1 cellular context compared by ENCODE assay signal in the genomic region with DNA sequence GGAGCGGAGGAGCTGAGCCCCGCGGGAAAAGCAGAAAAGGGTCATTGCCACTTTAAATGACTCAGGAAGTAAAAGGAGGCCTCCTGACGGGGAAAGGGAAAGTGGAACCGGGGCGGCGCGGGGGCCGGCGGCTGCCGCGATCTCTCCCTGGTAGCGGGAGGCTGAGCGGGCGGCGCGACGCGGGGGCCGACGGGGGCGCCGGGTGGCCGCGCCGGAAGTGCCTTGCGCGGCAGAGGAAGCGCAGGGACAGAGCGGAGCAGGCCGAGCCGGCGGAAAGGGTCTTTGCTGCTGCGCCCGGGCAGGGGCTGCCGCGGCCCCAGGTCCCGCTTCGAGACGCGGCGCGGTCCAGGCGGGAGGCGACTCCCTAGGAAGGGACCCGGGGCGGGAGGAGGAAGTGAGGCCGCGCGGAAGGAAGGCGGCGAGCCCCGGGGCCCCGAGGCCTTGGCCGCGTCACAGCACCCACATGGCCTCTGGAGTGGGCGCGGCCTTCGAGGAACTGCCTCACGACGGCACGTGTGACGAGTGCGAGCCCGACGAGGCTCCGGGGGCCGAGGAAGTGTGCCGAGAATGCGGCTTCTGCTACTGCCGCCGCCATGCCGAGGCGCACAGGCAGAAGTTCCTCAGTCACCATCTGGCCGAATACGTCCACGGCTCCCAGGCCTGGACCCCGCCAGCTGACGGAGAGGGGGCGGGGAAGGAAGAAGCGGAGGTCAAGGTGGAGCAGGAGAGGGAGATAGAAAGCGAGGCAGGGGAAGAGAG.
TF ChIP-seq lines count a peak whose summit lies in the region.

A gene with protein sequence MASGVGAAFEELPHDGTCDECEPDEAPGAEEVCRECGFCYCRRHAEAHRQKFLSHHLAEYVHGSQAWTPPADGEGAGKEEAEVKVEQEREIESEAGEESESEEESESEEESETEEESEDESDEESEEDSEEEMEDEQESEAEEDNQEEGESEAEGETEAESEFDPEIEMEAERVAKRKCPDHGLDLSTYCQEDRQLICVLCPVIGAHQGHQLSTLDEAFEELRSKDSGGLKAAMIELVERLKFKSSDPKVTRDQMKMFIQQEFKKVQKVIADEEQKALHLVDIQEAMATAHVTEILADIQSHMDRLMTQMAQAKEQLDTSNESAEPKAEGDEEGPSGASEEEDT (plus strand): TSS at position 127 of the 759 bp plus-strand sequence. CDS start 337 bp downstream, at position 464.

TF ChIP-seq in K562, 482 proteins besides CTCF, POLR2A, EP300 and RAD21 (continued from another document and continues in another):
- TF ChIP-seq, protein P1, sequence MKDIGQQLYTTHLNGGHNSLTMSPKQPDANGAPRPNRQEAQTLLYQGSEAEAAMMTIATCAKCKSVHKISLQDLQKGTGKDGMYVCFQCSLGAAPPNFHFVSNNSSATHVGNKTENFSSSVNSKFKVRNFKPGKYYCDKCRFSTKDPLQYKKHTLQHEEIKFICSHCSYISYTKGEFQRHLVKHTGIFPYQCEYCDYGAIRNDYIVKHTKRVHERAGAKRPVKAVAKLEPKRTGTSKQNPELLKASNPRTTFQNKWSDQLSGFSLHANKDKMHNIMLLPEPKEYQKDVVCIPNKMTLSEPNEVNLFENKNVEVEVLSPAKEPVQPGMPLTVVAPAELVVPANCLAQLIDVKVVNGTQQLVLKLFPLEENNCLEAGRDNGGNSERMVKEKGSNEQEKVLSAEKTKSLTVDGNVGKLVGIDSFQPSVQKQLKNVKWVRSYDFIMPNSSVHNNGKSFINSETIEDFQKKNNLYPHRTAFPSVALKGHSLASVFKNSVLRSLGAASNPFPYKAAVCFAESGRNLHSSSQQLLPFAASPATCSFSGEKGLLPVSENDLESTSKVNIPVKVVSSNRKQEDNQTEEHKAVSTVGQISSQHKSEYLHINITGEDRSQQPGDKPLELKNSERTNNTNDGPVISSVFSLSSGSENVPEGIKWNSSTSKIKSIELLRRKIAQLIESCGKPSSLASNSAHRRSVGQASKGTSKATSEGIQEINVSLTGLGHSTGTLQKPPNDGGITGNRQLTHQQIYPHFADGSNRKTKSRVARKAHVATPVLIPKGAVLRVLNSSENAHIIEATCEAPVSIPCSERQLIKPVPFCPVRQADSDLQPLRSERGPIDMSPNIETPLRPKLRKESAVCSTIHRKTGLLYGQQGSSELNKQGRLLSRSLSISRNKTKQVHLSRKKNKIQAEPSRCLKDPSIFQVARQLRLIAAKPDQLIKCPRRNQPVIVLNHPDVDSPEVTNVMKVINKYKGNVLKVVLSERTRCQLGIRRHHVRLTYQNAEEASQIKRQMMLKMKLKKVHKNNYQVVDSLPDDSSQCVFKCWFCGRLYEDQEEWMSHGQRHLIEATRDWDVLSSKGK (CRISPR knock-in tag; IDR thresholded peaks at IDR 0.05): no peak
- peak; percentile 76 for TF ChIP-seq ATF7 (IDR thresholded peaks at IDR 0.05)
- TF ChIP-seq, protein P2, sequence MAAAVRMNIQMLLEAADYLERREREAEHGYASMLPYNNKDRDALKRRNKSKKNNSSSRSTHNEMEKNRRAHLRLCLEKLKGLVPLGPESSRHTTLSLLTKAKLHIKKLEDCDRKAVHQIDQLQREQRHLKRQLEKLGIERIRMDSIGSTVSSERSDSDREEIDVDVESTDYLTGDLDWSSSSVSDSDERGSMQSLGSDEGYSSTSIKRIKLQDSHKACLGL (CRISPR knock-in tag; IDR thresholded peaks at IDR 0.05; ENCODE audit: borderline replicate concordance, poor library complexity, severe bottlenecking): peak; percentile 78
- peak; percentile 89 for TF ChIP-seq NFRKB (IDR thresholded peaks at IDR 0.05; ENCODE audit: low read depth)
- peak; percentile 53 for TF ChIP-seq NUFIP1 (IDR thresholded peaks at IDR 0.05; ENCODE audit: partially characterized antibody)
- TF ChIP-seq, protein P3, sequence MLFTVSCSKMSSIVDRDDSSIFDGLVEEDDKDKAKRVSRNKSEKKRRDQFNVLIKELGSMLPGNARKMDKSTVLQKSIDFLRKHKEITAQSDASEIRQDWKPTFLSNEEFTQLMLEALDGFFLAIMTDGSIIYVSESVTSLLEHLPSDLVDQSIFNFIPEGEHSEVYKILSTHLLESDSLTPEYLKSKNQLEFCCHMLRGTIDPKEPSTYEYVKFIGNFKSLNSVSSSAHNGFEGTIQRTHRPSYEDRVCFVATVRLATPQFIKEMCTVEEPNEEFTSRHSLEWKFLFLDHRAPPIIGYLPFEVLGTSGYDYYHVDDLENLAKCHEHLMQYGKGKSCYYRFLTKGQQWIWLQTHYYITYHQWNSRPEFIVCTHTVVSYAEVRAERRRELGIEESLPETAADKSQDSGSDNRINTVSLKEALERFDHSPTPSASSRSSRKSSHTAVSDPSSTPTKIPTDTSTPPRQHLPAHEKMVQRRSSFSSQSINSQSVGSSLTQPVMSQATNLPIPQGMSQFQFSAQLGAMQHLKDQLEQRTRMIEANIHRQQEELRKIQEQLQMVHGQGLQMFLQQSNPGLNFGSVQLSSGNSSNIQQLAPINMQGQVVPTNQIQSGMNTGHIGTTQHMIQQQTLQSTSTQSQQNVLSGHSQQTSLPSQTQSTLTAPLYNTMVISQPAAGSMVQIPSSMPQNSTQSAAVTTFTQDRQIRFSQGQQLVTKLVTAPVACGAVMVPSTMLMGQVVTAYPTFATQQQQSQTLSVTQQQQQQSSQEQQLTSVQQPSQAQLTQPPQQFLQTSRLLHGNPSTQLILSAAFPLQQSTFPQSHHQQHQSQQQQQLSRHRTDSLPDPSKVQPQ (CRISPR knock-in tag; IDR thresholded peaks at IDR 0.05; ENCODE audit: borderline replicate concordance): no peak
- TF ChIP-seq, protein P4, sequence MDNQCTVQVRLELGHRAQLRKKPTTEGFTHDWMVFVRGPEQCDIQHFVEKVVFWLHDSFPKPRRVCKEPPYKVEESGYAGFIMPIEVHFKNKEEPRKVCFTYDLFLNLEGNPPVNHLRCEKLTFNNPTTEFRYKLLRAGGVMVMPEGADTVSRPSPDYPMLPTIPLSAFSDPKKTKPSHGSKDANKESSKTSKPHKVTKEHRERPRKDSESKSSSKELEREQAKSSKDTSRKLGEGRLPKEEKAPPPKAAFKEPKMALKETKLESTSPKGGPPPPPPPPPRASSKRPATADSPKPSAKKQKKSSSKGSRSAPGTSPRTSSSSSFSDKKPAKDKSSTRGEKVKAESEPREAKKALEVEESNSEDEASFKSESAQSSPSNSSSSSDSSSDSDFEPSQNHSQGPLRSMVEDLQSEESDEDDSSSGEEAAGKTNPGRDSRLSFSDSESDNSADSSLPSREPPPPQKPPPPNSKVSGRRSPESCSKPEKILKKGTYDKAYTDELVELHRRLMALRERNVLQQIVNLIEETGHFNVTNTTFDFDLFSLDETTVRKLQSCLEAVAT (IDR thresholded peaks at IDR 0.05): no peak; a peak in 1 of 4 replicates
- no peak for TF ChIP-seq CAMTA2 (CRISPR knock-in tag; conservative IDR thresholded peaks at IDR 0.05)
- peak; percentile 77 to 96; a peak in 3 of 4 replicates for TF ChIP-seq TEAD1 (CRISPR knock-in tag; IDR thresholded peaks at IDR 0.05)
- TF ChIP-seq, protein P5, sequence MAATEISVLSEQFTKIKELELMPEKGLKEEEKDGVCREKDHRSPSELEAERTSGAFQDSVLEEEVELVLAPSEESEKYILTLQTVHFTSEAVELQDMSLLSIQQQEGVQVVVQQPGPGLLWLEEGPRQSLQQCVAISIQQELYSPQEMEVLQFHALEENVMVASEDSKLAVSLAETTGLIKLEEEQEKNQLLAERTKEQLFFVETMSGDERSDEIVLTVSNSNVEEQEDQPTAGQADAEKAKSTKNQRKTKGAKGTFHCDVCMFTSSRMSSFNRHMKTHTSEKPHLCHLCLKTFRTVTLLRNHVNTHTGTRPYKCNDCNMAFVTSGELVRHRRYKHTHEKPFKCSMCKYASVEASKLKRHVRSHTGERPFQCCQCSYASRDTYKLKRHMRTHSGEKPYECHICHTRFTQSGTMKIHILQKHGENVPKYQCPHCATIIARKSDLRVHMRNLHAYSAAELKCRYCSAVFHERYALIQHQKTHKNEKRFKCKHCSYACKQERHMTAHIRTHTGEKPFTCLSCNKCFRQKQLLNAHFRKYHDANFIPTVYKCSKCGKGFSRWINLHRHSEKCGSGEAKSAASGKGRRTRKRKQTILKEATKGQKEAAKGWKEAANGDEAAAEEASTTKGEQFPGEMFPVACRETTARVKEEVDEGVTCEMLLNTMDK (IDR thresholded peaks at IDR 0.05; ENCODE audit: borderline replicate concordance, insufficient read depth, low read depth, low read length, poor library complexity, severe bottlenecking): no peak
- no peak for TF ChIP-seq HDAC2 (IDR thresholded peaks at IDR 0.05)
- no peak for TF ChIP-seq NR4A1 (CRISPR knock-in tag; IDR thresholded peaks at IDR 0.05)
- no peak for TF ChIP-seq NR4A1 (tag; IDR thresholded peaks at IDR 0.05)
- TF ChIP-seq, protein P6, sequence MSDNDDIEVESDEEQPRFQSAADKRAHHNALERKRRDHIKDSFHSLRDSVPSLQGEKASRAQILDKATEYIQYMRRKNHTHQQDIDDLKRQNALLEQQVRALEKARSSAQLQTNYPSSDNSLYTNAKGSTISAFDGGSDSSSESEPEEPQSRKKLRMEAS (CRISPR knock-in tag; IDR thresholded peaks at IDR 0.05): peak; percentile 99
- peak; percentile 82 for TF ChIP-seq PHF20 (IDR thresholded peaks at IDR 0.05; ENCODE audit: partially characterized antibody)
- TF ChIP-seq ZC3H4 (CRISPR knock-in tag; IDR thresholded peaks at IDR 0.05; ENCODE audit: borderline replicate concordance): no peak
- TF ChIP-seq NRF1 (conservative IDR thresholded peaks at IDR 0.05 in 1 of 2, IDR thresholded peaks at IDR 0.05 in 1 of 2): peak; percentile 83 to 85
- TF ChIP-seq ADNP (tag; IDR thresholded peaks at IDR 0.05): no peak
- TF ChIP-seq, protein P7, sequence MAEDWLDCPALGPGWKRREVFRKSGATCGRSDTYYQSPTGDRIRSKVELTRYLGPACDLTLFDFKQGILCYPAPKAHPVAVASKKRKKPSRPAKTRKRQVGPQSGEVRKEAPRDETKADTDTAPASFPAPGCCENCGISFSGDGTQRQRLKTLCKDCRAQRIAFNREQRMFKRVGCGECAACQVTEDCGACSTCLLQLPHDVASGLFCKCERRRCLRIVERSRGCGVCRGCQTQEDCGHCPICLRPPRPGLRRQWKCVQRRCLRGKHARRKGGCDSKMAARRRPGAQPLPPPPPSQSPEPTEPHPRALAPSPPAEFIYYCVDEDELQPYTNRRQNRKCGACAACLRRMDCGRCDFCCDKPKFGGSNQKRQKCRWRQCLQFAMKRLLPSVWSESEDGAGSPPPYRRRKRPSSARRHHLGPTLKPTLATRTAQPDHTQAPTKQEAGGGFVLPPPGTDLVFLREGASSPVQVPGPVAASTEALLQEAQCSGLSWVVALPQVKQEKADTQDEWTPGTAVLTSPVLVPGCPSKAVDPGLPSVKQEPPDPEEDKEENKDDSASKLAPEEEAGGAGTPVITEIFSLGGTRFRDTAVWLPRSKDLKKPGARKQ (CRISPR knock-in tag; IDR thresholded peaks at IDR 0.05): no peak
- TF ChIP-seq, protein P8, sequence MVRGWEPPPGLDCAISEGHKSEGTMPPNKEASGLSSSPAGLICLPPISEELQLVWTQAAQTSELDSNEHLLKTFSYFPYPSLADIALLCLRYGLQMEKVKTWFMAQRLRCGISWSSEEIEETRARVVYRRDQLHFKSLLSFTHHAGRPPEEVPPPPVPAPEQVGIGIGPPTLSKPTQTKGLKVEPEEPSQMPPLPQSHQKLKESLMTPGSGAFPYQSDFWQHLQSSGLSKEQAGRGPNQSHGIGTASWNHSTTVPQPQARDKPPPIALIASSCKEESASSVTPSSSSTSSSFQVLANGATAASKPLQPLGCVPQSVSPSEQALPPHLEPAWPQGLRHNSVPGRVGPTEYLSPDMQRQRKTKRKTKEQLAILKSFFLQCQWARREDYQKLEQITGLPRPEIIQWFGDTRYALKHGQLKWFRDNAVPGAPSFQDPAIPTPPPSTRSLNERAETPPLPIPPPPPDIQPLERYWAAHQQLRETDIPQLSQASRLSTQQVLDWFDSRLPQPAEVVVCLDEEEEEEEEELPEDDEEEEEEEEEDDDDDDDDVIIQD (CRISPR knock-in tag; IDR thresholded peaks at IDR 0.05): no peak
- TF ChIP-seq ZNF140 (CRISPR knock-in tag; IDR thresholded peaks at IDR 0.05): no peak
- no peak for TF ChIP-seq SNRNP70 (optimal IDR thresholded peaks at IDR 0.05; ENCODE audit: low read depth, low read length)
- TF ChIP-seq NFXL1 (CRISPR knock-in tag; IDR thresholded peaks at IDR 0.05): no peak
- TF ChIP-seq RBM25 (IDR thresholded peaks at IDR 0.05; ENCODE audit: low read depth, low read length, severe bottlenecking): peak; percentile 18
- TF ChIP-seq PHB (CRISPR knock-in tag; IDR thresholded peaks at IDR 0.05): no peak
- TF ChIP-seq ELF4 (CRISPR knock-in tag; IDR thresholded peaks at IDR 0.05): no peak
- TF ChIP-seq TOE1 (IDR thresholded peaks at IDR 0.05; ENCODE audit: borderline replicate concordance): peak; percentile 80
- 0 out of 2 replicates have a peak, but pooled peaks have one; percentile 95 for TF ChIP-seq TOE1 (CRISPR knock-in tag; IDR thresholded peaks at IDR 0.05; ENCODE audit: borderline replicate concordance, low read depth)
- TF ChIP-seq BRD9 (IDR thresholded peaks at IDR 0.05; ENCODE audit: low read depth, partially characterized antibody): no peak
- TF ChIP-seq ZNF23 (CRISPR knock-in tag; IDR thresholded peaks at IDR 0.05): no peak
- TF ChIP-seq, protein P9, sequence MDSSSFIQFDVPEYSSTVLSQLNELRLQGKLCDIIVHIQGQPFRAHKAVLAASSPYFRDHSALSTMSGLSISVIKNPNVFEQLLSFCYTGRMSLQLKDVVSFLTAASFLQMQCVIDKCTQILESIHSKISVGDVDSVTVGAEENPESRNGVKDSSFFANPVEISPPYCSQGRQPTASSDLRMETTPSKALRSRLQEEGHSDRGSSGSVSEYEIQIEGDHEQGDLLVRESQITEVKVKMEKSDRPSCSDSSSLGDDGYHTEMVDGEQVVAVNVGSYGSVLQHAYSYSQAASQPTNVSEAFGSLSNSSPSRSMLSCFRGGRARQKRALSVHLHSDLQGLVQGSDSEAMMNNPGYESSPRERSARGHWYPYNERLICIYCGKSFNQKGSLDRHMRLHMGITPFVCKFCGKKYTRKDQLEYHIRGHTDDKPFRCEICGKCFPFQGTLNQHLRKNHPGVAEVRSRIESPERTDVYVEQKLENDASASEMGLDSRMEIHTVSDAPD (CRISPR knock-in tag; IDR thresholded peaks at IDR 0.05): no peak
- TF ChIP-seq, protein P10, sequence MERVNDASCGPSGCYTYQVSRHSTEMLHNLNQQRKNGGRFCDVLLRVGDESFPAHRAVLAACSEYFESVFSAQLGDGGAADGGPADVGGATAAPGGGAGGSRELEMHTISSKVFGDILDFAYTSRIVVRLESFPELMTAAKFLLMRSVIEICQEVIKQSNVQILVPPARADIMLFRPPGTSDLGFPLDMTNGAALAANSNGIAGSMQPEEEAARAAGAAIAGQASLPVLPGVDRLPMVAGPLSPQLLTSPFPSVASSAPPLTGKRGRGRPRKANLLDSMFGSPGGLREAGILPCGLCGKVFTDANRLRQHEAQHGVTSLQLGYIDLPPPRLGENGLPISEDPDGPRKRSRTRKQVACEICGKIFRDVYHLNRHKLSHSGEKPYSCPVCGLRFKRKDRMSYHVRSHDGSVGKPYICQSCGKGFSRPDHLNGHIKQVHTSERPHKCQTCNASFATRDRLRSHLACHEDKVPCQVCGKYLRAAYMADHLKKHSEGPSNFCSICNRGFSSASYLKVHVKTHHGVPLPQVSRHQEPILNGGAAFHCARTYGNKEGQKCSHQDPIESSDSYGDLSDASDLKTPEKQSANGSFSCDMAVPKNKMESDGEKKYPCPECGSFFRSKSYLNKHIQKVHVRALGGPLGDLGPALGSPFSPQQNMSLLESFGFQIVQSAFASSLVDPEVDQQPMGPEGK (CRISPR knock-in tag; IDR thresholded peaks at IDR 0.05; ENCODE audit: borderline replicate concordance): no peak
- no peak; the same call in 1 of the 2 replicates for TF ChIP-seq TAL1 (IDR thresholded peaks at IDR 0.05)
- TF ChIP-seq, protein P11, sequence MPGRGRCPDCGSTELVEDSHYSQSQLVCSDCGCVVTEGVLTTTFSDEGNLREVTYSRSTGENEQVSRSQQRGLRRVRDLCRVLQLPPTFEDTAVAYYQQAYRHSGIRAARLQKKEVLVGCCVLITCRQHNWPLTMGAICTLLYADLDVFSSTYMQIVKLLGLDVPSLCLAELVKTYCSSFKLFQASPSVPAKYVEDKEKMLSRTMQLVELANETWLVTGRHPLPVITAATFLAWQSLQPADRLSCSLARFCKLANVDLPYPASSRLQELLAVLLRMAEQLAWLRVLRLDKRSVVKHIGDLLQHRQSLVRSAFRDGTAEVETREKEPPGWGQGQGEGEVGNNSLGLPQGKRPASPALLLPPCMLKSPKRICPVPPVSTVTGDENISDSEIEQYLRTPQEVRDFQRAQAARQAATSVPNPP (IDR thresholded peaks at IDR 0.05; ENCODE audit: borderline replicate concordance, insufficient read depth, insufficient read length): no peak
